Comparison of ENCODE assay signal across 1 cellular context in the genomic region with DNA sequence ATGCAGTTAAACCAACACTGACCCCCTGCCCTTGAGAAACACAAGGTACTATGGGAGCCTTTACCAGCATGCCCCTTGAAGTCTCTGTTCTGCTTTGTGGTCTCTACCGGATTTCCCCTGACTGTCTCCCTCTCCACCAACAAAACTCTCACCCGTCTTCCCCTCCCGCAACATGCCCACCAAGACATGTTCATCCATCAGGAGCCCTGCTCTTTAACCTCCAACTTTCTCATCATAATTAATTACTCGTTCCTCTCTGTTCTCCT.
TF ChIP-seq lines count a peak whose summit lies in the region.

No MANE protein-coding gene starts in this region.

TF ChIP-seq in H1, 55 proteins besides CTCF, POLR2A, EP300 and RAD21 (continued from another document):
- TF ChIP-seq JUN (IDR thresholded peaks at IDR 0.05; ENCODE audit: low read depth, low read length) (no peak), TAF1 (IDR thresholded peaks at IDR 0.05; ENCODE audit: low read depth, low read length) (no peak), EGR1 (IDR thresholded peaks at IDR 0.05; ENCODE audit: borderline replicate concordance, low read depth, low read length) (no peak), SP2 (IDR thresholded peaks at IDR 0.05; ENCODE audit: low read length) (no peak), SP1 (IDR thresholded peaks at IDR 0.05; ENCODE audit: low read depth, low read length) (no peak), KDM5A (IDR thresholded peaks at IDR 0.05; ENCODE audit: low read length) (no peak), JUND (IDR thresholded peaks at IDR 0.05; ENCODE audit: low read length) (no peak), POU5F1 (IDR thresholded peaks at IDR 0.05; ENCODE audit: low read depth, low read length) (no peak), RBBP5 (IDR thresholded peaks at IDR 0.05; ENCODE audit: borderline replicate concordance, low read depth, low read length) (no peak), NRF1 (IDR thresholded peaks at IDR 0.05; ENCODE audit: low read depth, low read length) (no peak)
